ENCODE assay signal across 17 cellular contexts in the genomic region with DNA sequence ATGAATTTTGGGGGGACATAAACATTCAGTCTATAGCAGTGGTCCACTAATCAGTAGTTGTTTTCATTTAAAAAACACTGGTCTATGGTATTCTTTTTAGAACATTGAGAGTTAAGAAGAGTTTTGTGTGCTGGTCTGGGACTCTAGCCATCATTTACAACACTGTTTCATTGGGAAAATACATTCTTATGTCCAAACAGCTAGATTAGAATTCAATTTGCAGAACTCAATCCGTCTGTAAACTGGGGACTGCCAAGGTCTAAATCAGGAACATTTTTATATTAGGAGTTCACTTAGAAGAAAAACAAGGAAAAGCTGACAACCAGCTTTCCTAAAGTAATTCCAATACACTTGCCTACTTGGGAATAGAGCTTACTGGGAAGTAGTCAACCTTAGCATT.
"Had no signal": no experiment of that assay in that cellular context is flagged by ENCODE, and none has a peak within 500 bp of the region (broad histone marks: within the 10 kb centered on the region; RNA-seq: fewer than 3 reads in every experiment).

No MANE protein-coding gene starts in this region.

- H3K27ac ChIP-seq: colonic mucosa, esophagus squamous epithelium, gastroesophageal sphincter, left lung, neutrophil, psoas muscle had no signal

- H3K4me3 ChIP-seq: colonic mucosa, esophagus squamous epithelium, gastroesophageal sphincter, left lung, lung, psoas muscle had no signal

- H3K36me3 ChIP-seq: colonic mucosa, esophagus squamous epithelium, gastroesophageal sphincter, left lung, neutrophil had no signal

- ATAC-seq: gastroesophageal sphincter, left lung, psoas muscle, sciatic nerve had no signal

- H3K4me1 ChIP-seq: colonic mucosa, esophagus squamous epithelium, left lung, psoas muscle had no signal

- H3K27me3 Mint-ChIP-seq: type B pancreatic cell had no signal

- DNase-seq: cerebellar nuclear complex; colonic mucosa; dermis blood vessel endothelial cell; esophagus squamous epithelium; foreskin fibroblast; glutamatergic neuron; islet precursor cell; left lung; mesenchymal stem cell; naive B cell; psoas muscle; stimulated activated naive CD4-positive, alpha-beta T cell treated with Interleukin-2 at 50 U/mL for 16 hours had no signal

- H3K9me3 ChIP-seq: colonic mucosa, esophagus squamous epithelium, gastroesophageal sphincter, left lung, neutrophil, psoas muscle had no signal

- H3K4me3 Mint-ChIP-seq: naive B cell, type B pancreatic cell had no signal

- H3K4me1 Mint-ChIP-seq: naive B cell had no signal

- H3K27ac Mint-ChIP-seq: naive B cell, type B pancreatic cell had no signal

- H3K27me3 ChIP-seq: colonic mucosa, esophagus squamous epithelium, gastroesophageal sphincter, left lung, neutrophil had no signal

- H3K36me3 Mint-ChIP-seq: naive B cell, type B pancreatic cell had no signal
